In genomic region chr1:18653375-18653774, GRCh38 we compare ENCODE assay signal across 25 cellular contexts. TPM values are rescaled to one million over a fixed set of nuclear protein-coding genes. Genes with fewer than 3 reads are reported as not detected.
DNase-seq lines count a peak whose midpoint lies in the region; ATAC-seq, FAIRE-seq and TF ChIP-seq lines count a peak whose summit lies in the region.
"Had no signal": no experiment of that assay in that cellular context is flagged by ENCODE, and none has a peak within 500 bp of the region (broad histone marks: within the 10 kb centered on the region; RNA-seq: fewer than 3 reads in every experiment).

No MANE protein-coding gene starts in this region.

- TF ChIP-seq CTCF in brain (conservative IDR thresholded peaks at IDR 0.05): no peak

- ATAC-seq in GM18505 (IDR thresholded peaks at IDR 0.05; ENCODE audit: unreplicated experiment) (no peak), GM21529 (IDR thresholded peaks at IDR 0.05; ENCODE audit: unreplicated experiment) (no peak), HG03457 (IDR thresholded peaks at IDR 0.05; ENCODE audit: unreplicated experiment) (no peak)
- ATAC-seq: left cardiac atrium; Right ventricle myocardium inferior; sciatic nerve; stimulated activated effector memory CD8-positive, alpha-beta T cell treated with anti-CD3 and anti-CD28 coated beads, Interleukin-12 subunit alpha, Interleukin-12 subunit beta, amount 100 ng/mL, for 72 hours had no signal

- TF ChIP-seq POLR2A in GM18505 (IDR thresholded peaks at IDR 0.05; ENCODE audit: borderline replicate concordance, extremely low read depth, insufficient read depth, insufficient read length): no peak

- no peak for FAIRE-seq in HTR-8/SVneo (lab: Jason Lieb, UNC)
- FAIRE-seq: GM12892, H54 had no signal

- peak overlapping the region; percentile 41 for H3K4me3 Mint-ChIP-seq in activated naive CD8-positive, alpha-beta T cell
- no peak overlapping the region for H3K4me3 Mint-ChIP-seq in activated naive CD8-positive, alpha-beta T cell treated with anti-CD3 and anti-CD28 coated beads for 36 hours
- H3K4me3 Mint-ChIP-seq in brain: peak overlapping the region in 3 of 5 experiments; percentile 5 to 59 (median 17)
- H3K4me3 Mint-ChIP-seq: naive B cell; stimulated activated effector memory CD8-positive, alpha-beta T cell treated with anti-CD3 and anti-CD28 coated beads, Interleukin-12 subunit alpha, Interleukin-12 subunit beta, amount 100 ng/mL, for 72 hours had no signal

- no peaks in the 10 kb centered on the region for H3K9me3 Mint-ChIP-seq in activated naive CD8-positive, alpha-beta T cell (ENCODE audit: low read depth)
- H3K9me3 Mint-ChIP-seq in activated naive CD8-positive, alpha-beta T cell treated with anti-CD3 and anti-CD28 coated beads for 36 hours: no peaks in the 10 kb centered on the region
- H3K9me3 Mint-ChIP-seq in brain: peaks cover 0 to 16% (median 0%) of the 10 kb centered on the region in 5 experiments
- H3K9me3 Mint-ChIP-seq: stimulated activated effector memory CD8-positive, alpha-beta T cell treated with anti-CD3 and anti-CD28 coated beads, Interleukin-12 subunit alpha, Interleukin-12 subunit beta, amount 100 ng/mL, for 72 hours had no signal

- no peak for DNase-seq in activated naive CD8-positive, alpha-beta T cell treated with anti-CD3 and anti-CD28 coated beads for 36 hours
- peak; percentile 7 for DNase-seq in OCI-M1 (lab: John Stamatoyannopoulos, UW)
- DNase-seq in HTR-8/SVneo (ENCODE audit: insufficient read length, low spot score): no peak
- DNase-seq: activated CD4-positive, alpha-beta T cell treated with anti-CD3 and anti-CD28 coated beads, Interleukin-2, amount 50 U/mL, for 4 hours; DMS53; glutamatergic neuron; left cardiac atrium; mesenchymal stem cell; naive B cell; NCI-H1417; NCI-H526 had no signal

- H3K4me1 Mint-ChIP-seq in activated naive CD8-positive, alpha-beta T cell (ENCODE audit: low read depth): peaks cover 44% of the 10 kb centered on the region
- peaks cover 32% of the 10 kb centered on the region for H3K4me1 Mint-ChIP-seq in activated naive CD8-positive, alpha-beta T cell treated with anti-CD3 and anti-CD28 coated beads for 36 hours
- H3K4me1 Mint-ChIP-seq in brain: peaks cover 80% of the 10 kb centered on the region
- H3K4me1 Mint-ChIP-seq: naive B cell had no signal

- H3K27me3 Mint-ChIP-seq in activated naive CD8-positive, alpha-beta T cell: peaks cover 15% of the 10 kb centered on the region
- H3K27me3 Mint-ChIP-seq in activated naive CD8-positive, alpha-beta T cell treated with anti-CD3 and anti-CD28 coated beads for 36 hours: peaks cover 52% of the 10 kb centered on the region
- H3K27me3 Mint-ChIP-seq in brain: peaks cover 60% of the 10 kb centered on the region

- no peaks in the 10 kb centered on the region for H3K36me3 Mint-ChIP-seq in activated naive CD8-positive, alpha-beta T cell
- H3K36me3 Mint-ChIP-seq in activated naive CD8-positive, alpha-beta T cell treated with anti-CD3 and anti-CD28 coated beads for 36 hours: no peaks in the 10 kb centered on the region
- peaks cover 4% of the 10 kb centered on the region for H3K36me3 Mint-ChIP-seq in brain
- H3K36me3 Mint-ChIP-seq: stimulated activated effector memory CD8-positive, alpha-beta T cell treated with anti-CD3 and anti-CD28 coated beads, Interleukin-12 subunit alpha, Interleukin-12 subunit beta, amount 100 ng/mL, for 72 hours had no signal

- no peak overlapping the region for H3K27ac Mint-ChIP-seq in activated naive CD8-positive, alpha-beta T cell
- H3K27ac Mint-ChIP-seq in activated naive CD8-positive, alpha-beta T cell treated with anti-CD3 and anti-CD28 coated beads for 36 hours: no peak overlapping the region
- H3K27ac Mint-ChIP-seq in brain: peak overlapping the region in 3 of 5 experiments; percentile 1 to 60 (median 7)
- H3K27ac Mint-ChIP-seq: naive B cell; stimulated activated effector memory CD8-positive, alpha-beta T cell treated with anti-CD3 and anti-CD28 coated beads, Interleukin-12 subunit alpha, Interleukin-12 subunit beta, amount 100 ng/mL, for 72 hours had no signal

RNA-seq across cellular contexts. Expression of gene PAX7, which starts 22.7 kb away (rescaled TPM):
- not detected for total RNA-seq in activated naive CD8-positive, alpha-beta T cell treated with anti-CD3 and anti-CD28 coated beads for 36 hours
- polyA plus RNA-seq in brain (ENCODE audit: insufficient read depth, low read depth, low replicate concordance): 0.34 TPM
- total RNA-seq: breast epithelium, left cardiac atrium, Right ventricle myocardium inferior, sciatic nerve, thoracic aorta had no signal
- polyA plus RNA-seq: adipose tissue, AG04450 had no signal

Comparison
In these comparisons a context has a peak if more than half of its experiments do, and no peak if none do; other contexts are left out.
1. H3K27ac Mint-ChIP-seq: peak in brain (3 of 5); none in activated naive CD8-positive, alpha-beta T cell (single experiment) and activated naive CD8-positive, alpha-beta T cell treated with anti-CD3 and anti-CD28 coated beads for 36 hours (single experiment).